In the genomic region with DNA sequence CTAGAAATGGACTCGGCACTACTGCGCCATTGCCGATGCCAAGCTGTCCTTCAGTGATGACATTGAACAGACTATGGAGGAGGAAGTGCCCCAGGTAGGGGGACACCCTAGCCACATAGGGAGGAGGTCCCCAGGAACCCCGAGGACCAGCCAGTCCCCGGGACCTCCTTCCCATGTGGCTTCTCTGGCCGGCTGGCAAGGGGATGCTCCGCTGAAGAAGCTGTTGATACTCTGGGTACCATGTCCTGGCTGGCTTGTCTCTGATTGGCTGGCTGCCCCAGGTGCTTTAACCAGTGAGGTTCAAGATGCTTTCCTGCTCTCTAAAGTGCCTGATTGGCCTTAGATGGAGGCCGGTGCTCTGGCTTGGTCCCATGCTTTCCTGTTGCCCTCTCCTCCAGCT, we compare ENCODE assay signal across 26 cellular contexts.
"Had no signal": no experiment of that assay in that cellular context is flagged by ENCODE, and none has a peak within 500 bp of the region (broad histone marks: within the 10 kb centered on the region; RNA-seq: fewer than 3 reads in every experiment).

No MANE protein-coding gene starts in this region.

- H3K9me3 ChIP-seq: Peyer's patch had no signal

- H3K27ac ChIP-seq: KMS-11, Peyer's patch, WERI-Rb-1 had no signal

- H3K36me3 ChIP-seq: WERI-Rb-1 had no signal

- H3K4me3 ChIP-seq: Peyer's patch had no signal

- ATAC-seq: activated CD8-positive, alpha-beta T cell treated with anti-CD3 and anti-CD28 coated beads for 36 hours; activated naive CD8-positive, alpha-beta T cell treated with anti-CD3 and anti-CD28 coated beads, Interleukin-2, amount 50 U/mL, for 24 hours; PC-3; Right ventricle myocardium inferior had no signal

- H3K27me3 ChIP-seq: Peyer's patch had no signal

- H3K4me2 ChIP-seq: KMS-11 had no signal

- H3K9ac ChIP-seq: KMS-11 had no signal

- H3K4me1 ChIP-seq: Peyer's patch had no signal

- DNase-seq: activated CD4-positive, alpha-beta T cell treated with anti-CD3 and anti-CD28 coated beads, Interleukin-2, amount 10 ng/mL, durations not matched to agents 24 days and 14 days; activated CD4-positive, alpha-beta T cell treated with anti-CD3 and anti-CD28 coated beads, Interleukin-2, amount 50 U/mL, for 4 hours; activated CD4-positive, CD25-positive, alpha-beta regulatory T cell; activated CD8-positive, alpha-beta T cell treated with anti-CD3 and anti-CD28 coated beads for 36 hours; activated naive CD4-positive, alpha-beta T cell treated with anti-CD3 and anti-CD28 coated beads, Interleukin-2, amount 10 ng/mL, durations not matched to agents 7 days and 5 days; activated naive CD8-positive, alpha-beta T cell treated with anti-CD3 and anti-CD28 coated beads, Interleukin-2, amount 50 U/mL, for 24 hours; activated T-cell treated with anti-CD3 and anti-CD28 coated beads, Interleukin-2, amount 50 U/mL, for 1 hour; anterior cingulate cortex; central memory CD4-positive, alpha-beta T cell; MM.1S; NCI-H1092 treated with DMSO at 0.1 percent for 48 hours; NCI-H1417 treated with DMSO at 0.1 percent for 48 hours; NCI-H187 treated with DMSO at 0.1 percent for 48 hours; NCI-H2081; NCI-H345; NCI-H524 treated with DMSO at 0.1 percent for 48 hours; NCI-H748 treated with DMSO at 0.1 percent for 48 hours; NK-92 treated with Interleukin-12 subunit alpha and Interleukin-12 subunit beta, amount 100 ng/mL, for 24 hours; PC-3; RPMI8226; SIG-M5; T1000; WERI-Rb-1 had no signal
